Comparison of ENCODE assay signal across 2 cellular contexts in genomic region chr12:66048843-66049537, GRCh38.
TF ChIP-seq lines count a peak whose summit lies in the region.

No MANE protein-coding gene starts in this region.

TF ChIP-seq in IMR-90, 13 proteins besides CTCF, POLR2A, EP300 and RAD21:
- peak; percentile 87 for TF ChIP-seq CEBPB (IDR thresholded peaks at IDR 0.05; ENCODE audit: low read depth, low read length)
- TF ChIP-seq SMC3 (IDR thresholded peaks at IDR 0.05; ENCODE audit: low read depth, low read length): no peak

TF ChIP-seq in GM12878, 131 proteins besides CTCF, POLR2A, EP300 and RAD21:
- no peak for TF ChIP-seq NFXL1 (IDR thresholded peaks at IDR 0.05; ENCODE audit: borderline replicate concordance)
- TF ChIP-seq MLLT1 (IDR thresholded peaks at IDR 0.05): peak; percentile 73; the same call in 1 of the 2 replicates
